In the genomic region with DNA sequence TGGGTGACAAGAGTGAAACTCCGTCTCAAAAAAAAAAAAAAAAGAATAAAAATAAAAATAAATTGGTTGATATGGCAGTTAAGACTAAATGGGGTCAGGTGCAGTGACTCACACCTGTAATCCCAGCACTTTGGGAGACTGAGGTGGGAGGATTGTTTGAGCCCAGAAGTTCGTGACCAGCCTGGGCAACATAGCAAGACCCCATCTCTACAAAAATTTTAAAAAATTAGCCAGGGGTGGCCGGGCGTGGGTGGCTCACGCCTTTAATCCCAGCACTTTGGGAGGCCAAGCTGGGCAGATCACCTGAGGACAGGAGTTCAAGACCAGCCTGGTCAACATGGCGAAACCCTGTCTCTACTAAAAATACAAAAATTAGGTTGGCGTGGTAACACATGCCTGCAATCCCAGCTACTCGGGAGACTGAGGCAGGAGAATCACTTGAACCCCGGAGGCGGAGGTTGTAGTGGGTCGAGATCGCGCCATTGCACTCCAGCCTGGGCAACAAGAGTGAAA, we compare ENCODE assay signal across 8 cellular contexts. TPM values are rescaled to one million over a fixed set of nuclear protein-coding genes. Genes with fewer than 3 reads are reported as not detected.
DNase-seq lines count a peak whose midpoint lies in the region; ATAC-seq and TF ChIP-seq lines count a peak whose summit lies in the region.
"Not testable (repeated sequence)": the region's sequence is repeated elsewhere in the genome, so short reads cannot be mapped to it uniquely, and the experiment has no call there.

No MANE protein-coding gene starts in this region.

- H3K4me1 ChIP-seq in A673 (ENCODE audit: insufficient read depth, low read length, poor library complexity, severe bottlenecking); GM23248 (ENCODE audit: insufficient read depth); Panc1 (ENCODE audit: control insufficient read depth, insufficient read depth, low read length); right cardiac atrium (ENCODE audit: control insufficient read depth, insufficient read depth, low read length); skeletal muscle satellite cell (ENCODE audit: control insufficient read depth, insufficient read depth, low read length): not testable (repeated sequence)
- H3K4me1 ChIP-seq in muscle layer of colon (ENCODE audit: insufficient read depth, low read length) = peaks cover 14% of the 10 kb centered on the region

- H3K4me3 ChIP-seq in A673 (ENCODE audit: low read depth, low read length, poor library complexity, severe bottlenecking) = peak overlapping the region; percentile 79
- H3K4me3 ChIP-seq in GM23248 = peak overlapping the region; percentile 81
- H3K4me3 ChIP-seq in Panc1 (ENCODE audit: low read depth in 2 of 2, low read length in 2 of 2) = peak overlapping the region; percentile 81 to 97
- peak overlapping the region; percentile 99 for H3K4me3 ChIP-seq in right cardiac atrium (ENCODE audit: low read length)
- peak overlapping the region; percentile 45 to 97 for H3K4me3 ChIP-seq in muscle layer of colon (ENCODE audit: low read depth in 1 of 2, low read length in 2 of 2)
- H3K4me3 ChIP-seq in skeletal muscle satellite cell (ENCODE audit: low read length) = peak overlapping the region; percentile 91

- CTCF ChIA-PET in A673 (lab: Charles Lee); Panc1 (lab: Charles Lee): not testable (repeated sequence)

- intact Hi-C loops in A673 (cut with micrococcal nuclease; ENCODE audit: unreplicated experiment); Panc1 (cut with micrococcal nuclease; ENCODE audit: unreplicated experiment); right cardiac atrium (cut with DNase I): not testable (repeated sequence)
- intact Hi-C loops in activated T-helper 2 cell treated with anti-CD3 and anti-CD28 coated beads, Interferon-gamma antibody, Interleukin-2, Interleukin-4, amounts not matched to agents 10 μg/mL and 5 μg/mL and 100 μg/mL, durations not matched to agents 14 hours and 24 hours and 36 hours (cut with micrococcal nuclease) = loop anchor here (2.0 to 10.0 kb wide), 2 partner anchors 252 to 456 kb away; no protein-coding TSS in a partner anchor
- intact Hi-C loops in dendritic cell treated with granulocyte-macrophage colony-stimulating factor and Interleukin-4, amounts not matched to agents 40 ng/mL and 50 ng/mL, for 4 days (cut with micrococcal nuclease) = loop anchor here (5.0 kb wide), 2 partner anchors 709 to 759 kb away; partner anchors contain the start of gene MAP3K7

- not testable (repeated sequence) for H3K9me3 Mint-ChIP-seq in activated T-helper 2 cell treated with anti-CD3 and anti-CD28 coated beads, Interferon-gamma antibody, Interleukin-2, Interleukin-4, amounts not matched to agents 10 μg/mL and 5 μg/mL and 100 μg/mL, durations not matched to agents 14 hours and 24 hours and 36 hours; dendritic cell treated with granulocyte-macrophage colony-stimulating factor and Interleukin-4, amounts not matched to agents 40 ng/mL and 50 ng/mL, for 4 days

- H4K20me1 ChIP-seq in GM23248 (ENCODE audit: insufficient read depth) = not testable (repeated sequence)

- peaks cover 38% of the 10 kb centered on the region for H3K79me2 ChIP-seq in GM23248 (ENCODE audit: insufficient read depth)

- POLR2A ChIA-PET in A673 (lab: Charles Lee; ENCODE audit: low non-redundant PET) = interaction anchor here (1.0 kb wide), 1 partner anchor 15 kb away, joined by 5 read pairs; no protein-coding TSS in a partner anchor
- POLR2A ChIA-PET in Panc1 (lab: Charles Lee) = interaction anchor here (1.0 kb wide), 1 partner anchor 13 kb away, joined by 5 read pairs; no protein-coding TSS in a partner anchor

- H3K4me1 Mint-ChIP-seq in activated T-helper 2 cell treated with anti-CD3 and anti-CD28 coated beads, Interferon-gamma antibody, Interleukin-2, Interleukin-4, amounts not matched to agents 10 μg/mL and 5 μg/mL and 100 μg/mL, durations not matched to agents 14 hours and 24 hours and 36 hours (ENCODE audit: low read depth) = peaks cover 20% of the 10 kb centered on the region
- H3K4me1 Mint-ChIP-seq in dendritic cell treated with granulocyte-macrophage colony-stimulating factor and Interleukin-4, amounts not matched to agents 40 ng/mL and 50 ng/mL, for 4 days (ENCODE audit: low read depth) = peaks cover 20% of the 10 kb centered on the region

- H3K27me3 ChIP-seq in A673 (replicated peaks; ENCODE audit: insufficient read depth, low read depth, low read length, poor library complexity); GM23248 (replicated peaks; ENCODE audit: insufficient read depth); Panc1 (ENCODE audit: control insufficient read depth, insufficient read depth, low read length); right cardiac atrium (ENCODE audit: control insufficient read depth, insufficient read depth); muscle layer of colon (ENCODE audit: control insufficient read depth in 1 of 2, insufficient read depth in 2 of 2, low read length in 2 of 2); skeletal muscle satellite cell (ENCODE audit: control insufficient read depth, insufficient read depth, low read length): not testable (repeated sequence)

- 67 to 70% methylated on average over 13 of the region's 13 CpGs for WGBS in GM23248 (ENCODE audit: low coverage in 1 of 2, low lambda C conversion rate in 2 of 2, missing lambda C conversion rate in 2 of 2), 2 experiments
- 70% methylated on average over 13 of the region's 13 CpGs for WGBS in right cardiac atrium

- H3K4me3 Mint-ChIP-seq in activated T-helper 2 cell treated with anti-CD3 and anti-CD28 coated beads, Interferon-gamma antibody, Interleukin-2, Interleukin-4, amounts not matched to agents 10 μg/mL and 5 μg/mL and 100 μg/mL, durations not matched to agents 14 hours and 24 hours and 36 hours (ENCODE audit: low read depth) = peak overlapping the region; percentile 98
- peak overlapping the region; percentile 93 for H3K4me3 Mint-ChIP-seq in dendritic cell treated with granulocyte-macrophage colony-stimulating factor and Interleukin-4, amounts not matched to agents 40 ng/mL and 50 ng/mL, for 4 days

- not testable (repeated sequence) for H3K9me3 ChIP-seq in A673 (ENCODE audit: low read depth, low read length, poor library complexity, severe bottlenecking); GM23248 (ENCODE audit: low read depth); Panc1 (ENCODE audit: control insufficient read depth, insufficient read depth, low read depth, low read length); right cardiac atrium (ENCODE audit: control insufficient read depth, low read length); muscle layer of colon (ENCODE audit: low read length); skeletal muscle satellite cell (replicated peaks; ENCODE audit: low read length)

- not testable (repeated sequence) for TF ChIP-seq CTCF in A673 (conservative IDR thresholded peaks at IDR 0.05; ENCODE audit: low read depth, low read length); Panc1 (IDR thresholded peaks at IDR 0.05)

- H3K27ac Mint-ChIP-seq in activated T-helper 2 cell treated with anti-CD3 and anti-CD28 coated beads, Interferon-gamma antibody, Interleukin-2, Interleukin-4, amounts not matched to agents 10 μg/mL and 5 μg/mL and 100 μg/mL, durations not matched to agents 14 hours and 24 hours and 36 hours = peak overlapping the region; percentile 95
- peak overlapping the region; percentile 92 for H3K27ac Mint-ChIP-seq in dendritic cell treated with granulocyte-macrophage colony-stimulating factor and Interleukin-4, amounts not matched to agents 40 ng/mL and 50 ng/mL, for 4 days

- H2AFZ ChIP-seq in GM23248 = peak overlapping the region; percentile 97

- not testable (repeated sequence) for BruUV-seq in A673 (replicated peaks; lab: Mats Ljungman, UMichigan); Panc1 (replicated peaks; lab: Mats Ljungman, UMichigan)

- not testable (repeated sequence) for H3F3A ChIP-seq in GM23248 (ENCODE audit: insufficient read depth)

- H3K36me3 Mint-ChIP-seq in activated T-helper 2 cell treated with anti-CD3 and anti-CD28 coated beads, Interferon-gamma antibody, Interleukin-2, Interleukin-4, amounts not matched to agents 10 μg/mL and 5 μg/mL and 100 μg/mL, durations not matched to agents 14 hours and 24 hours and 36 hours (ENCODE audit: low read depth) = peaks cover 33% of the 10 kb centered on the region
- peaks cover 37% of the 10 kb centered on the region for H3K36me3 Mint-ChIP-seq in dendritic cell treated with granulocyte-macrophage colony-stimulating factor and Interleukin-4, amounts not matched to agents 40 ng/mL and 50 ng/mL, for 4 days (ENCODE audit: low read depth)

- H3K27ac ChIP-seq in A673 (ENCODE audit: low read depth, low read length, poor library complexity, severe bottlenecking) = peak overlapping the region; percentile 63
- peak overlapping the region; percentile 36 for H3K27ac ChIP-seq in GM23248
- H3K27ac ChIP-seq in Panc1 (ENCODE audit: low read length) = peak overlapping the region; percentile 90
- H3K27ac ChIP-seq in right cardiac atrium (ENCODE audit: low read length) = not testable (repeated sequence)
- H3K27ac ChIP-seq in muscle layer of colon (ENCODE audit: low read depth, low read length) = peak overlapping the region; percentile 78

- H3K27me3 Mint-ChIP-seq in activated T-helper 2 cell treated with anti-CD3 and anti-CD28 coated beads, Interferon-gamma antibody, Interleukin-2, Interleukin-4, amounts not matched to agents 10 μg/mL and 5 μg/mL and 100 μg/mL, durations not matched to agents 14 hours and 24 hours and 36 hours (ENCODE audit: low read depth); dendritic cell treated with granulocyte-macrophage colony-stimulating factor and Interleukin-4, amounts not matched to agents 40 ng/mL and 50 ng/mL, for 4 days: not testable (repeated sequence)

- H3K36me3 ChIP-seq in A673 (ENCODE audit: insufficient read depth, low read length, poor library complexity, severe bottlenecking) = peaks cover 20% of the 10 kb centered on the region
- H3K36me3 ChIP-seq in GM23248 (ENCODE audit: low read depth); Panc1 (ENCODE audit: control insufficient read depth, insufficient read depth, low read length); muscle layer of colon (ENCODE audit: insufficient read depth, low read length): not testable (repeated sequence)
- peaks cover 12% of the 10 kb centered on the region for H3K36me3 ChIP-seq in skeletal muscle satellite cell (ENCODE audit: insufficient read depth, low read length)

- not testable (repeated sequence) for DNase-seq in A673 (ENCODE audit: low spot score); GM23248; Panc1 (ENCODE audit: low read depth, low spot score); activated T-helper 2 cell treated with anti-CD3 and anti-CD28 coated beads, Interferon-gamma antibody, Interleukin-2, Interleukin-4, amounts not matched to agents 10 μg/mL and 5 μg/mL and 100 μg/mL, durations not matched to agents 14 hours and 24 hours and 36 hours (ENCODE audit: low spot score); right cardiac atrium

- ATAC-seq in Panc1, right cardiac atrium: not testable (repeated sequence)

- in situ Hi-C loops in GM23248 (cut with MboI); Panc1 (cut with HindIII; ENCODE audit: low pct_unique_long_range_greater_than_20kb, low sequenced_read_pairs): not testable (repeated sequence)

- H3K4me2 ChIP-seq in GM23248 (ENCODE audit: unreplicated experiment) = peak overlapping the region; percentile 92
- H3K4me2 ChIP-seq in skeletal muscle satellite cell (ENCODE audit: low read length) = peak overlapping the region; percentile 88

- H3K9ac ChIP-seq in GM23248 (peak overlapping the region; percentile 74), muscle layer of colon (ENCODE audit: low read length) (peak overlapping the region; percentile 84), skeletal muscle satellite cell (ENCODE audit: low read depth, low read length) (peak overlapping the region; percentile 85)

- H3K9me2 ChIP-seq in GM23248 (ENCODE audit: insufficient read depth) = not testable (repeated sequence)

RNA-seq across cellular contexts. Expression of gene CASP8AP2, which starts 1.1 kb away (rescaled TPM):
- total RNA-seq in A673 (2021) = 38.2 and 42.4 TPM in 2 replicates
- total RNA-seq in GM23248 (2014; rRNA removed; shearing (Covaris generic)) = 8.5 and 9.3 TPM in 2 replicates
- 16.5 and 20.4 TPM in 2 replicates for polyA plus RNA-seq in GM23248 (2016; fragmentation: Nextera tagmentation; extraction: Ambion mirVana)
- total RNA-seq in Panc1 (2021; ENCODE audit: unreplicated experiment) = 22.9 TPM
- 7.4 TPM for polyA plus RNA-seq in Panc1 (2012; ENCODE audit: insufficient read length)
- 31.8 and 32.8 TPM in 2 replicates for total RNA-seq in activated T-helper 2 cell treated with anti-CD3 and anti-CD28 coated beads, Interferon-gamma antibody, Interleukin-2, Interleukin-4, amounts not matched to agents 10 μg/mL and 5 μg/mL and 100 μg/mL, durations not matched to agents 14 hours and 24 hours and 36 hours
- total RNA-seq in right cardiac atrium = 10 to 100 TPM; 11.7 to 16.0 (median 15.1) TPM
- 5.0 TPM for polyA plus RNA-seq in right cardiac atrium
- total RNA-seq in skeletal muscle satellite cell (2012; rRNA removed) = 9.1 and 10.9 TPM in 2 replicates

RNA-seq across cellular contexts. Expression of gene MDN1, which starts 8.9 kb away (rescaled TPM):
- 61.2 and 64.4 TPM in 2 replicates for total RNA-seq in A673 (2021)
- 14.9 and 16.9 TPM in 2 replicates for total RNA-seq in GM23248 (2014; rRNA removed; shearing (Covaris generic))
- 5.7 and 6.2 TPM in 2 replicates for polyA plus RNA-seq in GM23248 (2016; fragmentation: Nextera tagmentation; extraction: Ambion mirVana)
- total RNA-seq in Panc1 (2021; ENCODE audit: unreplicated experiment) = 47.8 TPM
- polyA plus RNA-seq in Panc1 (2012; ENCODE audit: insufficient read length) = 27.7 TPM
- 61.7 and 66.5 TPM in 2 replicates for total RNA-seq in activated T-helper 2 cell treated with anti-CD3 and anti-CD28 coated beads, Interferon-gamma antibody, Interleukin-2, Interleukin-4, amounts not matched to agents 10 μg/mL and 5 μg/mL and 100 μg/mL, durations not matched to agents 14 hours and 24 hours and 36 hours
- 10 to 100 TPM; 23.4 to 29.6 (median 24.8) TPM for total RNA-seq in right cardiac atrium
- polyA plus RNA-seq in right cardiac atrium = 15.4 TPM
- total RNA-seq in skeletal muscle satellite cell (2012; rRNA removed) = 28.6 and 29.3 TPM in 2 replicates
